8 cellular contexts compared by ENCODE assay signal in the genomic region with DNA sequence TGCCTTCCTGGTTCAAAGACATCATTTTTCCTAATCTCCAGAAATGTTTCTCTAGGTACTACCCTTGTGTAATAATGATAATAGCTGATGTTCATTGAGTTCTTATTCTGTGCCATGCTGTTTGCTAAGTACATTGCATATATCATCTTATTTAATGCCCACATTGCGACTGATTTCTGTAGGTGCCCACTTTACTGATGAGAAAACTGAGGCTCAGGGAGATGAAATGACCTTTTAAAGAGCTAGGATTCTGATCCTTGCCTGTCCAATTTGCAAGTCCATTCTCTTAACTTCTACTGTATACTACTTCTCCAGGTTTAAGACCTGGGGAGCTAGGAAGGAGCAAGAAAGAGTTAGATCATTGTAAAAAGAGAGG. TPM values are rescaled to one million over a fixed set of nuclear protein-coding genes. Genes with fewer than 3 reads are reported as not detected.
DNase-seq lines count a peak whose midpoint lies in the region; ATAC-seq and TF ChIP-seq lines count a peak whose summit lies in the region.
"Had no signal": no experiment of that assay in that cellular context is flagged by ENCODE, and none has a peak within 500 bp of the region (broad histone marks: within the 10 kb centered on the region; RNA-seq: fewer than 3 reads in every experiment).

No MANE protein-coding gene starts in this region.

- ATAC-seq in CD4-positive, alpha-beta T cell (ENCODE audit: poor library complexity): no peak
- ATAC-seq in activated naive CD8-positive, alpha-beta T cell treated with anti-CD3 and anti-CD28 coated beads, Interleukin-2, amount 50 U/mL, for 24 hours: no peak
- ATAC-seq in naive thymus-derived CD8-positive, alpha-beta T cell: no peak

- peak overlapping the region; percentile 93 for H3K27ac ChIP-seq in CD4-positive, alpha-beta T cell (ENCODE audit: low read depth, low read length)
- H3K27ac ChIP-seq: cardiac muscle cell had no signal

- POLR2A ChIA-PET in CD4-positive, alpha-beta T cell (lab: Charles Lee): interaction anchor here (0.7 to 18.6 kb wide), 12 partner anchors 8 to 204 kb away, joined by 3 to 251 read pairs (median 9); a partner anchor contains a TSS
- POLR2A ChIA-PET in naive thymus-derived CD8-positive, alpha-beta T cell (lab: Charles Lee): interaction anchor here (1.0 to 12.4 kb wide), 17 partner anchors 7 to 204 kb away, joined by 3 to 293 read pairs (median 6); a partner anchor contains a TSS

- intact Hi-C loops in CD4-positive, alpha-beta T cell (cut with DNase I, micrococcal nuclease): loop anchor here in 1 of 2 experiments (5.0 kb wide), 1 partner anchor 109 kb away; a partner anchor contains a TSS

- H3K27me3 Mint-ChIP-seq in CD4-positive, alpha-beta T cell: no peaks in the 10 kb centered on the region
- no peaks in the 10 kb centered on the region; the same call in 1 of the 2 replicates for H3K27me3 Mint-ChIP-seq in HFFc6 (ENCODE audit: insufficient read depth)
- no peaks in the 10 kb centered on the region for H3K27me3 Mint-ChIP-seq in activated naive CD8-positive, alpha-beta T cell treated with anti-CD3 and anti-CD28 coated beads, Interleukin-2, amount 50 U/mL, for 24 hours
- H3K27me3 Mint-ChIP-seq in naive thymus-derived CD8-positive, alpha-beta T cell: no peaks in the 10 kb centered on the region

- no peaks in the 10 kb centered on the region for H3K9me3 ChIP-seq in CD4-positive, alpha-beta T cell (ENCODE audit: control insufficient read depth, low read length)

- CTCF ChIA-PET in CD4-positive, alpha-beta T cell (lab: Charles Lee): interaction anchor here (0.8 to 6.6 kb wide), 3 partner anchors 19 to 196 kb away, joined by 3 to 31 read pairs (median 3); no protein-coding TSS in a partner anchor

- H3K9me3 Mint-ChIP-seq in CD4-positive, alpha-beta T cell: no peaks in the 10 kb centered on the region
- H3K9me3 Mint-ChIP-seq in HFFc6: no peaks in the 10 kb centered on the region
- no peaks in the 10 kb centered on the region for H3K9me3 Mint-ChIP-seq in activated naive CD8-positive, alpha-beta T cell treated with anti-CD3 and anti-CD28 coated beads, Interleukin-2, amount 50 U/mL, for 24 hours
- no peaks in the 10 kb centered on the region for H3K9me3 Mint-ChIP-seq in naive thymus-derived CD8-positive, alpha-beta T cell

- TF ChIP-seq CTCF in CD4-positive, alpha-beta T cell (IDR thresholded peaks at IDR 0.05): no peak
- TF ChIP-seq CTCF in HFFc6 (IDR thresholded peaks at IDR 0.05): no peak

- no peak for DNase-seq in CD4-positive, alpha-beta T cell
- DNase-seq in HFFc6 (no peak), NCI-H1092 treated with DMSO at 0.1 percent for 48 hours (lab: John Stamatoyannopoulos, UW) (no peak), GM19240 (ENCODE audit: insufficient read length, low spot score) (no peak), HT-29 (ENCODE audit: low spot score) (no peak)
- no peak for DNase-seq in activated naive CD8-positive, alpha-beta T cell treated with anti-CD3 and anti-CD28 coated beads, Interleukin-2, amount 50 U/mL, for 24 hours
- no peak for DNase-seq in naive thymus-derived CD8-positive, alpha-beta T cell

- H3K27me3 ChIP-seq in CD4-positive, alpha-beta T cell (ENCODE audit: control insufficient read depth, insufficient read depth, low read length): no peaks in the 10 kb centered on the region

- peak overlapping the region; percentile 99 for H3K4me3 Mint-ChIP-seq in CD4-positive, alpha-beta T cell
- H3K4me3 Mint-ChIP-seq in HFFc6: peak overlapping the region; percentile 91; the same call in 1 of the 2 replicates
- H3K4me3 Mint-ChIP-seq in activated naive CD8-positive, alpha-beta T cell treated with anti-CD3 and anti-CD28 coated beads, Interleukin-2, amount 50 U/mL, for 24 hours: peak overlapping the region; percentile 93
- H3K4me3 Mint-ChIP-seq in naive thymus-derived CD8-positive, alpha-beta T cell: peak overlapping the region; percentile 93 to 100 (median 98)

- H3K27ac Mint-ChIP-seq in CD4-positive, alpha-beta T cell: peak overlapping the region; percentile 97
- H3K27ac Mint-ChIP-seq in HFFc6: peak overlapping the region; percentile 92
- peak overlapping the region; percentile 73 for H3K27ac Mint-ChIP-seq in activated naive CD8-positive, alpha-beta T cell treated with anti-CD3 and anti-CD28 coated beads, Interleukin-2, amount 50 U/mL, for 24 hours
- peak overlapping the region; percentile 89 to 99 (median 97) for H3K27ac Mint-ChIP-seq in naive thymus-derived CD8-positive, alpha-beta T cell

- peaks cover 91% of the 10 kb centered on the region for H3K36me3 Mint-ChIP-seq in CD4-positive, alpha-beta T cell (ENCODE audit: low read depth)
- peaks cover 6% of the 10 kb centered on the region; the same call in 1 of the 2 replicates for H3K36me3 Mint-ChIP-seq in HFFc6 (ENCODE audit: low read depth)
- peaks cover 36% of the 10 kb centered on the region for H3K36me3 Mint-ChIP-seq in activated naive CD8-positive, alpha-beta T cell treated with anti-CD3 and anti-CD28 coated beads, Interleukin-2, amount 50 U/mL, for 24 hours (ENCODE audit: low read depth)
- peaks cover 19 to 71% (median 39%) of the 10 kb centered on the region in 3 donors for H3K36me3 Mint-ChIP-seq in naive thymus-derived CD8-positive, alpha-beta T cell

- H3K4me1 Mint-ChIP-seq in CD4-positive, alpha-beta T cell (ENCODE audit: low read depth): peaks cover 67% of the 10 kb centered on the region
- peaks cover 89% of the 10 kb centered on the region for H3K4me1 Mint-ChIP-seq in HFFc6 (ENCODE audit: low read depth)
- peaks cover 77% of the 10 kb centered on the region for H3K4me1 Mint-ChIP-seq in activated naive CD8-positive, alpha-beta T cell treated with anti-CD3 and anti-CD28 coated beads, Interleukin-2, amount 50 U/mL, for 24 hours
- H3K4me1 Mint-ChIP-seq in naive thymus-derived CD8-positive, alpha-beta T cell: peaks cover 55 to 91% (median 77%) of the 10 kb centered on the region in 4 donors

RNA-seq across cellular contexts. Expression of a gene that starts 2.8 kb away (rescaled TPM):
- 100 to 1,000 TPM; 799 to 818 TPM for total RNA-seq in CD4-positive, alpha-beta T cell
- 10 to 100 TPM; 67.1 to 87.4 (median 79.6) TPM for total RNA-seq in HFFc6 (2021; fragmentation: NEBNext Ultra II Directional; extraction: Animal tissue kit (Norgen Biotek cat#: 25700))
- 1,000 to 10,000 TPM; 1,302 to 1,328 TPM for total RNA-seq in naive thymus-derived CD8-positive, alpha-beta T cell
- polyA plus RNA-seq in naive thymus-derived CD8-positive, alpha-beta T cell: 100 to 1,000 TPM; 145 to 378 (median 232) TPM
- 5.5 and 5.9 TPM in 2 replicates for total RNA-seq in HT-29 (2014; rRNA removed; shearing (Covaris generic))

RNA-seq across cellular contexts. Expression of a gene that starts 6.1 kb away (rescaled TPM):
- 10 to 100 TPM; 13.7 to 16.7 TPM for total RNA-seq in CD4-positive, alpha-beta T cell
- total RNA-seq in HFFc6 (2021; fragmentation: NEBNext Ultra II Directional; extraction: Animal tissue kit (Norgen Biotek cat#: 25700)): 10 to 100 TPM; 25.0 to 32.3 (median 28.3) TPM
- 10 to 100 TPM; 33.1 to 44.4 TPM for total RNA-seq in naive thymus-derived CD8-positive, alpha-beta T cell
- 10 to 100 TPM; 54.4 to 65.7 (median 55.0) TPM for polyA plus RNA-seq in naive thymus-derived CD8-positive, alpha-beta T cell
- 50.5 and 52.1 TPM in 2 replicates for total RNA-seq in HT-29 (2014; rRNA removed; shearing (Covaris generic))

RNA-seq across cellular contexts. Expression of a gene that starts 32.1 kb away (rescaled TPM):
- total RNA-seq in CD4-positive, alpha-beta T cell: not detected
- 1 to 10 TPM in 1 of 6 experiments, under 1 TPM in 5; 0.47 to 1.3 (median 0.59) TPM for total RNA-seq in HFFc6 (2021; fragmentation: NEBNext Ultra II Directional; extraction: Animal tissue kit (Norgen Biotek cat#: 25700))
- total RNA-seq in naive thymus-derived CD8-positive, alpha-beta T cell: not detected
- under 1 TPM in 1 of 3 donors, not detected in 2; 0.15 TPM for polyA plus RNA-seq in naive thymus-derived CD8-positive, alpha-beta T cell
- 2.7 and 7.6 TPM in 2 replicates for total RNA-seq in HT-29 (2014; rRNA removed; shearing (Covaris generic))

RNA-seq across cellular contexts. Expression of a gene that starts 32.8 kb away (rescaled TPM):
- 10 to 100 TPM; 15.8 to 16.0 TPM for total RNA-seq in CD4-positive, alpha-beta T cell
- 10 to 100 TPM; 27.1 to 61.0 (median 53.9) TPM for total RNA-seq in HFFc6 (2021; fragmentation: NEBNext Ultra II Directional; extraction: Animal tissue kit (Norgen Biotek cat#: 25700))
- 10 to 100 TPM; 27.5 to 30.8 TPM for total RNA-seq in naive thymus-derived CD8-positive, alpha-beta T cell
- polyA plus RNA-seq in naive thymus-derived CD8-positive, alpha-beta T cell: 10 to 100 TPM in 1 of 3 donors, 1 to 10 TPM in 2; 8.0 to 12.4 (median 9.5) TPM
- total RNA-seq in HT-29 (2014; rRNA removed; shearing (Covaris generic)): 46.8 and 49.4 TPM in 2 replicates

RNA-seq across cellular contexts. Expression of a gene that starts 40.1 kb away (rescaled TPM):
- 10 to 100 TPM; 21.6 to 27.4 TPM for total RNA-seq in CD4-positive, alpha-beta T cell
- 100 to 1,000 TPM in 2 of 6 experiments, 10 to 100 TPM in 4; 90.2 to 107 (median 96.5) TPM for total RNA-seq in HFFc6 (2021; fragmentation: NEBNext Ultra II Directional; extraction: Animal tissue kit (Norgen Biotek cat#: 25700))
- total RNA-seq in naive thymus-derived CD8-positive, alpha-beta T cell: 10 to 100 TPM; 88.9 to 95.2 TPM
- 10 to 100 TPM; 61.6 to 69.4 (median 65.9) TPM for polyA plus RNA-seq in naive thymus-derived CD8-positive, alpha-beta T cell
- 32.1 and 35.0 TPM in 2 replicates for total RNA-seq in HT-29 (2014; rRNA removed; shearing (Covaris generic))
